Comparison of ENCODE assay signal across 1 cellular context in the genomic region with DNA sequence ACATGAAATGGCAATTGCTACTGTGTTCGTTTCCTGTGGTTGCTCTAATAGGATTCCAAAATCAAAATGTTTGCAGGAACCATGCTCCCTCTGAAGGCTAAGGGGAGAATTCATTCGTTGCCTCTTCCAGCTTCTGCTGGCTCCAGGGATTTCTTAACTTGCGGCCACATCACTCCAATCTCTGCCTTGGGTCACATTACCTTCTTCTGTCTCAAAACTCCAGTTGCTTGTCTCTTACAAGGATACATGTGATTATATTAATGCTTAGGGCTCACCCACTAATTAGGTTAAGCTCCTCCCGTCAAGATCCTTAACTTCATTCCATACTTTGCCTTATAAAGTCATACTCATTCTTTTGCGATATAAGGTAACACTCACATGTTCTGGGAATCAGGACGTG.
TF ChIP-seq lines count a peak whose summit lies in the region.

No MANE protein-coding gene starts in this region.

TF ChIP-seq in WTC11, 78 proteins besides CTCF, POLR2A, EP300 and RAD21 (continued from another document):
- TF ChIP-seq, protein P1, sequence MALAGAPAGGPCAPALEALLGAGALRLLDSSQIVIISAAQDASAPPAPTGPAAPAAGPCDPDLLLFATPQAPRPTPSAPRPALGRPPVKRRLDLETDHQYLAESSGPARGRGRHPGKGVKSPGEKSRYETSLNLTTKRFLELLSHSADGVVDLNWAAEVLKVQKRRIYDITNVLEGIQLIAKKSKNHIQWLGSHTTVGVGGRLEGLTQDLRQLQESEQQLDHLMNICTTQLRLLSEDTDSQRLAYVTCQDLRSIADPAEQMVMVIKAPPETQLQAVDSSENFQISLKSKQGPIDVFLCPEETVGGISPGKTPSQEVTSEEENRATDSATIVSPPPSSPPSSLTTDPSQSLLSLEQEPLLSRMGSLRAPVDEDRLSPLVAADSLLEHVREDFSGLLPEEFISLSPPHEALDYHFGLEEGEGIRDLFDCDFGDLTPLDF (CRISPR knock-in tag; IDR thresholded peaks at IDR 0.05), result no peak
- TF ChIP-seq FOXK1 (CRISPR knock-in tag; IDR thresholded peaks at IDR 0.05) (no peak), SMAD4 (CRISPR knock-in tag; IDR thresholded peaks at IDR 0.05) (no peak), ZNF121 (CRISPR knock-in tag; IDR thresholded peaks at IDR 0.05) (no peak), FOXP1 (CRISPR knock-in tag; IDR thresholded peaks at IDR 0.05; ENCODE audit: borderline replicate concordance) (no peak), EMX1 (CRISPR knock-in tag; IDR thresholded peaks at IDR 0.05) (no peak)
- TF ChIP-seq, protein P2, sequence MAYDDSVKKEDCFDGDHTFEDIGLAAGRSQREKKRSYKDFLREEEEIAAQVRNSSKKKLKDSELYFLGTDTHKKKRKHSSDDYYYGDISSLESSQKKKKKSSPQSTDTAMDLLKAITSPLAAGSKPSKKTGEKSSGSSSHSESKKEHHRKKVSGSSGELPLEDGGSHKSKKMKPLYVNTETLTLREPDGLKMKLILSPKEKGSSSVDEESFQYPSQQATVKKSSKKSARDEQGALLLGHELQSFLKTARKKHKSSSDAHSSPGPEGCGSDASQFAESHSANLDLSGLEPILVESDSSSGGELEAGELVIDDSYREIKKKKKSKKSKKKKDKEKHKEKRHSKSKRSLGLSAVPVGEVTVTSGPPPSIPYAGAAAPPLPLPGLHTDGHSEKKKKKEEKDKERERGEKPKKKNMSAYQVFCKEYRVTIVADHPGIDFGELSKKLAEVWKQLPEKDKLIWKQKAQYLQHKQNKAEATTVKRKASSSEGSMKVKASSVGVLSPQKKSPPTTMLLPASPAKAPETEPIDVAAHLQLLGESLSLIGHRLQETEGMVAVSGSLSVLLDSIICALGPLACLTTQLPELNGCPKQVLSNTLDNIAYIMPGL (CRISPR knock-in tag; IDR thresholded peaks at IDR 0.05), result no peak
- TF ChIP-seq, protein P3, sequence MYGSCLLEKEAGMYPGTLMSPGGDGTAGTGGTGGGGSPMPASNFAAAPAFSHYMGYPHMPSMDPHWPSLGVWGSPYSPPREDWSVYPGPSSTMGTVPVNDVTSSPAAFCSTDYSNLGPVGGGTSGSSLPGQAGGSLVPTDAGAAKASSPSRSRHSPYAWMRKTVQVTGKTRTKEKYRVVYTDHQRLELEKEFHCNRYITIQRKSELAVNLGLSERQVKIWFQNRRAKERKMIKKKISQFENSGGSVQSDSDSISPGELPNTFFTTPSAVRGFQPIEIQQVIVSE (CRISPR knock-in tag; IDR thresholded peaks at IDR 0.05; ENCODE audit: borderline replicate concordance), result no peak
- TF ChIP-seq, protein P4, sequence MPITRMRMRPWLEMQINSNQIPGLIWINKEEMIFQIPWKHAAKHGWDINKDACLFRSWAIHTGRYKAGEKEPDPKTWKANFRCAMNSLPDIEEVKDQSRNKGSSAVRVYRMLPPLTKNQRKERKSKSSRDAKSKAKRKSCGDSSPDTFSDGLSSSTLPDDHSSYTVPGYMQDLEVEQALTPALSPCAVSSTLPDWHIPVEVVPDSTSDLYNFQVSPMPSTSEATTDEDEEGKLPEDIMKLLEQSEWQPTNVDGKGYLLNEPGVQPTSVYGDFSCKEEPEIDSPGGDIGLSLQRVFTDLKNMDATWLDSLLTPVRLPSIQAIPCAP (CRISPR knock-in tag; IDR thresholded peaks at IDR 0.05), result no peak
- TF ChIP-seq, protein P5, sequence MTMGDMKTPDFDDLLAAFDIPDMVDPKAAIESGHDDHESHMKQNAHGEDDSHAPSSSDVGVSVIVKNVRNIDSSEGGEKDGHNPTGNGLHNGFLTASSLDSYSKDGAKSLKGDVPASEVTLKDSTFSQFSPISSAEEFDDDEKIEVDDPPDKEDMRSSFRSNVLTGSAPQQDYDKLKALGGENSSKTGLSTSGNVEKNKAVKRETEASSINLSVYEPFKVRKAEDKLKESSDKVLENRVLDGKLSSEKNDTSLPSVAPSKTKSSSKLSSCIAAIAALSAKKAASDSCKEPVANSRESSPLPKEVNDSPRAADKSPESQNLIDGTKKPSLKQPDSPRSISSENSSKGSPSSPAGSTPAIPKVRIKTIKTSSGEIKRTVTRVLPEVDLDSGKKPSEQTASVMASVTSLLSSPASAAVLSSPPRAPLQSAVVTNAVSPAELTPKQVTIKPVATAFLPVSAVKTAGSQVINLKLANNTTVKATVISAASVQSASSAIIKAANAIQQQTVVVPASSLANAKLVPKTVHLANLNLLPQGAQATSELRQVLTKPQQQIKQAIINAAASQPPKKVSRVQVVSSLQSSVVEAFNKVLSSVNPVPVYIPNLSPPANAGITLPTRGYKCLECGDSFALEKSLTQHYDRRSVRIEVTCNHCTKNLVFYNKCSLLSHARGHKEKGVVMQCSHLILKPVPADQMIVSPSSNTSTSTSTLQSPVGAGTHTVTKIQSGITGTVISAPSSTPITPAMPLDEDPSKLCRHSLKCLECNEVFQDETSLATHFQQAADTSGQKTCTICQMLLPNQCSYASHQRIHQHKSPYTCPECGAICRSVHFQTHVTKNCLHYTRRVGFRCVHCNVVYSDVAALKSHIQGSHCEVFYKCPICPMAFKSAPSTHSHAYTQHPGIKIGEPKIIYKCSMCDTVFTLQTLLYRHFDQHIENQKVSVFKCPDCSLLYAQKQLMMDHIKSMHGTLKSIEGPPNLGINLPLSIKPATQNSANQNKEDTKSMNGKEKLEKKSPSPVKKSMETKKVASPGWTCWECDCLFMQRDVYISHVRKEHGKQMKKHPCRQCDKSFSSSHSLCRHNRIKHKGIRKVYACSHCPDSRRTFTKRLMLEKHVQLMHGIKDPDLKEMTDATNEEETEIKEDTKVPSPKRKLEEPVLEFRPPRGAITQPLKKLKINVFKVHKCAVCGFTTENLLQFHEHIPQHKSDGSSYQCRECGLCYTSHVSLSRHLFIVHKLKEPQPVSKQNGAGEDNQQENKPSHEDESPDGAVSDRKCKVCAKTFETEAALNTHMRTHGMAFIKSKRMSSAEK (CRISPR knock-in tag; IDR thresholded peaks at IDR 0.05; ENCODE audit: borderline replicate concordance), result no peak
TF ChIP-seq in WTC11: peak in this region for 0.
